In the genomic region with DNA sequence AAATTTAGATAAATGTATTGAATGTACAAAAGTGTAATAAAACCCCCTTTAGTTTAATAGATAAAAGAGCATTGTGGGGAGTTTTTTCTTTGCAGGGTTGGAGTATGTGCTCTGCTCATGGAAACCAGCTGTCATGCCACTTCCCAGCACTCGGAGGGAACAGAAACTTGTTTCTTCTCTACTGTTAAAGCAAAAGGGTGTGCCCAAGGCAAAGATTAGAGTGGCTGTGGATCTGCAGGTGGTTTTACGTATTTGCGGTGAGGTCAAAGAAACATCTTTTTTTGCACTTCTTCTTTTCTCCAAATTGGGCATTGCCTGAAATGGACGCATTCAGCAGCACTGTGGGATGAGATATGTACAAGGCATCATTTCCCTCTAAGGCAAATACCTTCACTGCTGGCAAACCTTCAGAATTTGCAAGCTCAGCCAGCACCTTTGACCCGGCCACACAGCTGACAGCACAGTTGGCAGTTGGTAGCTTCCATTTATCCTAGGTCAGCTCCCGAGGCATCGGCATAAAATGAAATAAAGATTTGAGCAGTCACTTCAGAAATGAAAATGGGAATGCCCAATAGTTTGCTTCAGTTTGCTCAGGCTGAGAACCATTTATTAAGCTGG, we compare ENCODE assay signal across 22 cellular contexts.
DNase-seq lines count a peak whose midpoint lies in the region; ATAC-seq and TF ChIP-seq lines count a peak whose summit lies in the region.
"Had no signal": no experiment of that assay in that cellular context is flagged by ENCODE, and none has a peak within 500 bp of the region (broad histone marks: within the 10 kb centered on the region; RNA-seq: fewer than 3 reads in every experiment).

No MANE protein-coding gene starts in this region.

- no peaks in the 10 kb centered on the region for H3K9me3 Mint-ChIP-seq in memory B cell
- H3K9me3 Mint-ChIP-seq in T-helper 2 cell treated with Interferon-gamma antibody and Interleukin-4, amounts not matched to agents 5 μg/mL and 100 μg/mL, for 36 hours: no peaks in the 10 kb centered on the region
- H3K9me3 Mint-ChIP-seq: activated naive CD4-positive, alpha-beta T cell treated with anti-CD3 and anti-CD28 coated beads, Interleukin-2, amount 50 U/mL, for 72 hours; stimulated activated memory B cell treated with anti-CD40 and anti-IgM and Interleukin-4, amounts not matched to agents 10 μg/mL and 1 μg/mL and 100 μg/mL, for 72 hours; WTC11 had no signal

- H3K4me3 ChIP-seq in ACC112 (ENCODE audit: low read depth, low read length) (peak overlapping the region; percentile 6; the same call in 1 of the 2 replicates), fibroblast of lung (replicated peaks in 1 of 4; ENCODE audit: control extremely low read depth in 1 of 4, insufficient read depth in 1 of 4, low read depth in 3 of 4, low read length in 4 of 4) (no peak overlapping the region)
- H3K4me3 ChIP-seq: A549, GM12878 had no signal

- H3K4me2 ChIP-seq in fibroblast of lung (ENCODE audit: extremely low read depth, insufficient read depth, low read length): peak overlapping the region; percentile 41
- H3K4me2 ChIP-seq: A549 had no signal

- H3K27me3 Mint-ChIP-seq in memory B cell: no peaks in the 10 kb centered on the region
- H3K27me3 Mint-ChIP-seq in T-helper 2 cell treated with Interferon-gamma antibody and Interleukin-4, amounts not matched to agents 5 μg/mL and 100 μg/mL, for 36 hours (ENCODE audit: low read depth): no peaks in the 10 kb centered on the region

- no peak overlapping the region for H3K27ac Mint-ChIP-seq in memory B cell
- H3K27ac Mint-ChIP-seq in T-helper 2 cell treated with Interferon-gamma antibody and Interleukin-4, amounts not matched to agents 5 μg/mL and 100 μg/mL, for 36 hours: no peak overlapping the region
- H3K27ac Mint-ChIP-seq: activated naive CD4-positive, alpha-beta T cell treated with anti-CD3 and anti-CD28 coated beads, Interleukin-2, amount 50 U/mL, for 72 hours; stimulated activated memory B cell treated with anti-CD40 and anti-IgM and Interleukin-4, amounts not matched to agents 10 μg/mL and 1 μg/mL and 100 μg/mL, for 72 hours; WTC11 had no signal

- DNase-seq in MV-4-11 (lab: John Stamatoyannopoulos, UW) (peak; percentile 87), fibroblast of lung (ENCODE audit: low read depth in 2 of 2) (peak in 1 of 2 donors; percentile 80), memory B cell (ENCODE audit: low spot score in 2 of 2) (no peak), HuH-7.5 (ENCODE audit: low spot score) (no peak), NCI-H2171 (lab: John Stamatoyannopoulos, UW) (no peak)
- DNase-seq in activated CD8-positive, alpha-beta memory T cell treated with anti-CD3 and anti-CD28 coated beads for 24 hours: no peak
- no peak for DNase-seq in T-helper 2 cell treated with Interferon-gamma antibody and Interleukin-4, amounts not matched to agents 5 μg/mL and 100 μg/mL, for 36 hours (ENCODE audit: low spot score)
- DNase-seq: cortex of kidney; GF-D8; mesendoderm; NCI-H187; NCI-H524; stimulated activated CD4-positive, alpha-beta T cell treated with anti-CD3 and anti-CD28 coated beads, Interleukin-15, amount 100 ng/mL, for 24 hours; T-helper 2 cell had no signal

- no peaks in the 10 kb centered on the region for H3K79me2 ChIP-seq in ACC112 (ENCODE audit: control insufficient read depth, insufficient read depth, low read length, unreplicated experiment)
- H3K79me2 ChIP-seq in fibroblast of lung (ENCODE audit: control insufficient read depth, insufficient read depth, low read length): no peaks in the 10 kb centered on the region

- H3K36me3 ChIP-seq in ACC112 (ENCODE audit: insufficient read depth, low read length) (no peaks in the 10 kb centered on the region), fibroblast of lung (ENCODE audit: control insufficient read depth, insufficient read depth, low read length) (no peaks in the 10 kb centered on the region)

- no peaks in the 10 kb centered on the region for H3K9me3 ChIP-seq in fibroblast of lung (ENCODE audit: control insufficient read depth, insufficient read depth, low read depth, low read length)
- H3K9me3 ChIP-seq: A549 had no signal

- no peaks in the 10 kb centered on the region for H3K27me3 ChIP-seq in ACC112 (ENCODE audit: insufficient read depth, low read length)
- no peaks in the 10 kb centered on the region for H3K27me3 ChIP-seq in fibroblast of lung (ENCODE audit: control insufficient read depth, insufficient read depth, low read length)

- peak overlapping the region; percentile 57 for H3K27ac ChIP-seq in ACC112 (ENCODE audit: low read depth, low read length)
- H3K27ac ChIP-seq in fibroblast of lung (ENCODE audit: insufficient read depth, low read length): peak overlapping the region; percentile 57
- H3K27ac ChIP-seq: A549, C4-2B had no signal

- H3K4me1 ChIP-seq in ACC112 (ENCODE audit: control insufficient read depth, insufficient read depth, low read length, unreplicated experiment): peaks cover 9% of the 10 kb centered on the region
- H3K4me1 ChIP-seq in fibroblast of lung (ENCODE audit: control insufficient read depth, extremely low read depth, insufficient read depth, low read length): peaks cover 8% of the 10 kb centered on the region
- H3K4me1 ChIP-seq: A549 had no signal

- no peak for TF ChIP-seq CTCF in fibroblast of lung (conservative IDR thresholded peaks at IDR 0.05 in 1 of 2, IDR thresholded peaks at IDR 0.05 in 1 of 2; ENCODE audit: low read depth in 1 of 2, low read length in 2 of 2)

- peak; percentile 43 for ATAC-seq in memory B cell (ENCODE audit: low read depth)
- ATAC-seq: A549; activated naive CD4-positive, alpha-beta T cell treated with anti-CD3 and anti-CD28 coated beads, Interleukin-2, amount 50 U/mL, for 72 hours; GM12878; stimulated activated memory B cell treated with anti-CD40 and anti-IgM and Interleukin-4, amounts not matched to agents 10 μg/mL and 1 μg/mL and 100 μg/mL, for 72 hours; WTC11 had no signal

- H2AFZ ChIP-seq in ACC112 (ENCODE audit: low read length, unreplicated experiment): no peak overlapping the region
- H2AFZ ChIP-seq in fibroblast of lung (ENCODE audit: low read length): no peak overlapping the region

- H3K4me1 Mint-ChIP-seq in memory B cell: no peaks in the 10 kb centered on the region
- H3K4me1 Mint-ChIP-seq in T-helper 2 cell treated with Interferon-gamma antibody and Interleukin-4, amounts not matched to agents 5 μg/mL and 100 μg/mL, for 36 hours (ENCODE audit: low read depth): no peaks in the 10 kb centered on the region
- H3K4me1 Mint-ChIP-seq: stimulated activated memory B cell treated with anti-CD40 and anti-IgM and Interleukin-4, amounts not matched to agents 10 μg/mL and 1 μg/mL and 100 μg/mL, for 72 hours; WTC11 had no signal

- no peaks in the 10 kb centered on the region for H3K36me3 Mint-ChIP-seq in memory B cell
- H3K36me3 Mint-ChIP-seq in T-helper 2 cell treated with Interferon-gamma antibody and Interleukin-4, amounts not matched to agents 5 μg/mL and 100 μg/mL, for 36 hours (ENCODE audit: low read depth): no peaks in the 10 kb centered on the region
- H3K36me3 Mint-ChIP-seq: activated naive CD4-positive, alpha-beta T cell treated with anti-CD3 and anti-CD28 coated beads, Interleukin-2, amount 50 U/mL, for 72 hours; stimulated activated memory B cell treated with anti-CD40 and anti-IgM and Interleukin-4, amounts not matched to agents 10 μg/mL and 1 μg/mL and 100 μg/mL, for 72 hours; WTC11 had no signal

- H4K20me1 ChIP-seq in fibroblast of lung (ENCODE audit: control insufficient read depth, extremely low read depth, insufficient read depth, low read length): no peaks in the 10 kb centered on the region

- no peak overlapping the region for H3K4me3 Mint-ChIP-seq in memory B cell
- H3K4me3 Mint-ChIP-seq in T-helper 2 cell treated with Interferon-gamma antibody and Interleukin-4, amounts not matched to agents 5 μg/mL and 100 μg/mL, for 36 hours: no peak overlapping the region
- H3K4me3 Mint-ChIP-seq: neural crest cell; stimulated activated memory B cell treated with anti-CD40 and anti-IgM and Interleukin-4, amounts not matched to agents 10 μg/mL and 1 μg/mL and 100 μg/mL, for 72 hours; WTC11 had no signal

- H3K9ac ChIP-seq in fibroblast of lung (ENCODE audit: insufficient read depth, low read length): no peak overlapping the region
